Comparison of ENCODE assay signal across 8 cellular contexts in the genomic region with DNA sequence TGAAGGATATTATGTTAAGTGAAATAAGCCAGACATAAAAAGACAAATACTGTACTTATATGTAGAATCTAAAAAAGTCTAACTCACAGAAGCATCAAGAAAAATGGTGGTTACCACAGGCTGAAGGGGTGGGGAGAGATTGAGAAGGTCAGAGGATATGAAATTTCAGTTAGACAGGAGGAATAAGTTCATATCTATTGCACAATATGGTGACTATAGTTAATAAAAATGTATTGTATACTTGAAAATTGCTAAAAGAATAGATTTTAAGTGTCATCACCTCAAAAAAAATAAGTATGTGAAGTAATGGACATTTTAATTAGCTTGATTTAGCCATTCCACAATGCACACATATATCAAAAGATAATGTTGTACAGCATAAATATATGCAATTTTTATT. TPM values are rescaled to one million over a fixed set of nuclear protein-coding genes. Genes with fewer than 3 reads are reported as not detected.
"Had no signal": no experiment of that assay in that cellular context is flagged by ENCODE, and none has a peak within 500 bp of the region (broad histone marks: within the 10 kb centered on the region; RNA-seq: fewer than 3 reads in every experiment).

No MANE protein-coding gene starts in this region.

- ATAC-seq: GM23338, HCT116 had no signal

- H3K27ac ChIP-seq: HL-60 had no signal

- H3K4me1 Mint-ChIP-seq: GM23338, H9 had no signal

- H3K27me3 Mint-ChIP-seq: IgD-negative memory B cell had no signal

- DNase-seq: H9, KG1 had no signal

- H3K4me3 ChIP-seq: GM23338 had no signal

- H3K4me2 ChIP-seq: GM23338 had no signal

- H3K4me3 Mint-ChIP-seq: GM23338, H9, IgD-negative memory B cell had no signal

- H3K27ac Mint-ChIP-seq: GM23338, H9, IgD-negative memory B cell had no signal

- H2AFZ ChIP-seq: GM23338 had no signal

- H3K9me3 Mint-ChIP-seq: GM23338, H9, IgD-negative memory B cell had no signal

RNA-seq across cellular contexts. Expression of gene ACMSD, which starts 19.8 kb away (rescaled TPM):
- total RNA-seq: GM23338, H1, H9, HT1080 had no signal
- polyA plus RNA-seq: H1, IgD-negative memory B cell had no signal
